In the genomic region with DNA sequence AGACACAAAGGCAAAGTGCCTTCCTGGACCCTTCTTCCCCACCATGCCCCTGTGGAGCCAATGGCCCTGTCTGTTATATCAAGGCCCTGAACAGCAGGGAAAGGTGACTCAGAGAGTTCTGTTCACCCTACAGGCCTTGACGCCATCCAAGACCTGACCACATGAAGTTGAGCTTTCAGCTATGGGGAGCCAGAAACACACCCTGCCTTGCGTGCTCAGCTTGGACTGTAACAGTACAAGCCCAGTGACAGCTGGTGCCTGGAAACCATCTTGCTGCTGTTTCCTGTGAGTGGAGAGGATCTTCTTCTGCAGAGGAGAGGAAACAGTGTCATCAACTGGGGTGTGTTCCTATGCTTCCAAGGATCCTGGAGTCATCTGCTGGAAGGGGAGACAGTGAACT, we compare ENCODE assay signal across 16 cellular contexts.
DNase-seq lines count a peak whose midpoint lies in the region.
"Had no signal": no experiment of that assay in that cellular context is flagged by ENCODE, and none has a peak within 500 bp of the region (broad histone marks: within the 10 kb centered on the region; RNA-seq: fewer than 3 reads in every experiment).

No MANE protein-coding gene starts in this region.

- WGBS in thymus: 84% methylated on average over 2 of the region's 2 CpGs

- peaks cover 18% of the 10 kb centered on the region for H3K4me1 ChIP-seq in thymus (ENCODE audit: control insufficient read depth, insufficient read depth, low read length)
- H3K4me1 ChIP-seq: prostate gland had no signal

- no peak overlapping the region for H3K4me3 ChIP-seq in thymus (ENCODE audit: low read length)
- H3K4me3 ChIP-seq: prostate gland had no signal

- no peaks in the 10 kb centered on the region for H3K36me3 ChIP-seq in thymus (ENCODE audit: control insufficient read depth, insufficient read depth)
- H3K36me3 ChIP-seq: prostate gland had no signal

- H3K4me3 Mint-ChIP-seq in activated naive CD8-positive, alpha-beta T cell: no peak overlapping the region
- no peak overlapping the region for H3K4me3 Mint-ChIP-seq in activated naive CD8-positive, alpha-beta T cell treated with anti-CD3 and anti-CD28 coated beads for 36 hours
- H3K4me3 Mint-ChIP-seq in immature natural killer cell: peak overlapping the region in 3 of 5 donors; percentile 38 to 51 (median 39)

- peak overlapping the region; percentile 70 for H3K27ac Mint-ChIP-seq in activated naive CD8-positive, alpha-beta T cell
- no peak overlapping the region for H3K27ac Mint-ChIP-seq in activated naive CD8-positive, alpha-beta T cell treated with anti-CD3 and anti-CD28 coated beads for 36 hours
- H3K27ac Mint-ChIP-seq in immature natural killer cell: peak overlapping the region in 5 of 6 donors; percentile 25 to 73 (median 51)

- H3K27me3 ChIP-seq in thymus (ENCODE audit: control insufficient read depth, insufficient read depth): peaks cover 4% of the 10 kb centered on the region

- H3K9me3 ChIP-seq in thymus (ENCODE audit: control insufficient read depth): no peaks in the 10 kb centered on the region
- H3K9me3 ChIP-seq: prostate gland had no signal

- H3K27me3 Mint-ChIP-seq in activated naive CD8-positive, alpha-beta T cell: no peaks in the 10 kb centered on the region
- H3K27me3 Mint-ChIP-seq in activated naive CD8-positive, alpha-beta T cell treated with anti-CD3 and anti-CD28 coated beads for 36 hours: no peaks in the 10 kb centered on the region
- H3K27me3 Mint-ChIP-seq in immature natural killer cell (ENCODE audit: low read depth in 3 of 3): peaks cover 7 to 9% (median 9%) of the 10 kb centered on the region in 3 donors

- no peak for DNase-seq in activated naive CD8-positive, alpha-beta T cell treated with anti-CD3 and anti-CD28 coated beads for 36 hours
- DNase-seq in SKM-1 (lab: John Stamatoyannopoulos, UW; ENCODE audit: unreplicated experiment) (peak; percentile 48), immature natural killer cell (no peak), cortex of kidney (lab: John Stamatoyannopoulos, UW) (no peak)
- DNase-seq in stimulated activated CD4-positive, alpha-beta T cell treated with anti-CD3 and anti-CD28 coated beads, Interleukin-4, amount 100 ng/mL, for 4 hours: no peak
- DNase-seq in stimulated activated CD4-positive, alpha-beta T cell treated with anti-CD3 and anti-CD28 coated beads, Interleukin-2, amount 100 ng/mL, for 48 hours: no peak
- DNase-seq: activated T-cell treated with anti-CD3 and anti-CD28 coated beads for 4 hours; anterior cingulate cortex; foreskin fibroblast; midbrain; NCI-H2029; SHP77; stimulated activated CD8-positive, alpha-beta memory T cell treated with anti-CD3 and anti-CD28 coated beads, Interleukin-4, amount 100 ng/mL, for 48 hours had no signal

- peaks cover 30% of the 10 kb centered on the region for H3K4me1 Mint-ChIP-seq in activated naive CD8-positive, alpha-beta T cell (ENCODE audit: low read depth)
- peaks cover 34% of the 10 kb centered on the region for H3K4me1 Mint-ChIP-seq in activated naive CD8-positive, alpha-beta T cell treated with anti-CD3 and anti-CD28 coated beads for 36 hours
- peaks cover 27 to 30% of the 10 kb centered on the region in 2 donors for H3K4me1 Mint-ChIP-seq in immature natural killer cell

- no peaks in the 10 kb centered on the region for H3K9me3 Mint-ChIP-seq in activated naive CD8-positive, alpha-beta T cell (ENCODE audit: low read depth)
- H3K9me3 Mint-ChIP-seq in activated naive CD8-positive, alpha-beta T cell treated with anti-CD3 and anti-CD28 coated beads for 36 hours: peaks cover 4% of the 10 kb centered on the region
- H3K9me3 Mint-ChIP-seq in immature natural killer cell: no peaks in the 10 kb centered on the region

- peak overlapping the region; percentile 33 for H3K27ac ChIP-seq in thymus (ENCODE audit: low read depth)
- H3K27ac ChIP-seq: prostate gland had no signal

- peaks cover 2% of the 10 kb centered on the region for H3K36me3 Mint-ChIP-seq in activated naive CD8-positive, alpha-beta T cell
- H3K36me3 Mint-ChIP-seq in activated naive CD8-positive, alpha-beta T cell treated with anti-CD3 and anti-CD28 coated beads for 36 hours: peaks cover 6% of the 10 kb centered on the region
- no peaks in the 10 kb centered on the region for H3K36me3 Mint-ChIP-seq in immature natural killer cell

Comparison
In these comparisons a context has a peak if more than half of its experiments do, and no peak if none do; other contexts are left out.
1. H3K4me3 Mint-ChIP-seq: peak in immature natural killer cell (3 of 5); none in activated naive CD8-positive, alpha-beta T cell (single experiment) and activated naive CD8-positive, alpha-beta T cell treated with anti-CD3 and anti-CD28 coated beads for 36 hours (single experiment).